ENCODE assay signal across 22 cellular contexts in genomic region chr17:82657926-82658325, GRCh38. TPM values are rescaled to one million over a fixed set of nuclear protein-coding genes. Genes with fewer than 3 reads are reported as not detected.
DNase-seq lines count a peak whose midpoint lies in the region; ATAC-seq, FAIRE-seq and TF ChIP-seq lines count a peak whose summit lies in the region.
"Had no signal": no experiment of that assay in that cellular context is flagged by ENCODE, and none has a peak within 500 bp of the region (broad histone marks: within the 10 kb centered on the region; RNA-seq: fewer than 3 reads in every experiment).

No MANE protein-coding gene starts in this region.

- no peak for TF ChIP-seq RAD21 in HepG2 (CRISPR knock-in tag; IDR thresholded peaks at IDR 0.05)

- POLR2A ChIA-PET in HepG2 (lab: Yijun Ruan, JAX): no interaction called here

- no peak overlapping the region for H3K4me2 ChIP-seq in HepG2 (ENCODE audit: low read depth, low read length)

- no peak for TF ChIP-seq POLR2A in HepG2 (IDR thresholded peaks at IDR 0.05; ENCODE audit: insufficient read depth in 1 of 2, low read depth in 2 of 2, low read length in 2 of 2)

- no peaks in the 10 kb centered on the region for H3K4me1 Mint-ChIP-seq in glutamatergic neuron (ENCODE audit: low read depth, unreplicated experiment)
- H3K4me1 Mint-ChIP-seq in natural killer cell: no peaks in the 10 kb centered on the region
- H3K4me1 Mint-ChIP-seq: CD4-positive, CD25-positive, alpha-beta regulatory T cell; CD8-positive, alpha-beta memory T cell had no signal

- H2AFZ ChIP-seq in HepG2 (ENCODE audit: low read length): no peak overlapping the region
- H2AFZ ChIP-seq: GM23248 had no signal

- intact Hi-C loops in Right ventricle myocardium inferior (cut with DNase I) (no loop called here), cardiac septum (cut with DNase I) (no loop called here), HepG2 (cut with micrococcal nuclease; ENCODE audit: unreplicated experiment) (no loop called here), posterior vena cava (cut with DNase I) (loop anchor here in 1 of 2 donors (1.0 kb wide), 1 partner anchor 25 kb away; no protein-coding TSS in a partner anchor), natural killer cell (cut with micrococcal nuclease) (no loop called here)

- CTCF ChIA-PET in HepG2 (lab: Yijun Ruan, JAX; ENCODE audit: low intra/inter-chr PET ratio, low total read pairs): no interaction called here

- H3K4me3 Mint-ChIP-seq in glutamatergic neuron (ENCODE audit: unreplicated experiment): no peak overlapping the region
- H3K4me3 Mint-ChIP-seq in natural killer cell: no peak overlapping the region
- H3K4me3 Mint-ChIP-seq: CD8-positive, alpha-beta memory T cell; IgD-negative memory B cell had no signal

- no peak for TF ChIP-seq EP300 in HepG2 (IDR thresholded peaks at IDR 0.05; ENCODE audit: low read depth in 2 of 2, low read length in 2 of 2)
- TF ChIP-seq EP300 in HepG2 (CRISPR knock-in tag; IDR thresholded peaks at IDR 0.05; ENCODE audit: borderline replicate concordance): no peak

- ATAC-seq in Right ventricle myocardium inferior (no peak), HepG2 (no peak), natural killer cell (no peak)

- H3K9me3 ChIP-seq in HepG2 (ENCODE audit: low read length): no peaks in the 10 kb centered on the region
- H3K9me3 ChIP-seq: BE2C had no signal

- WGBS in HepG2 (ENCODE audit: low lambda C conversion rate): 95% methylated on average over 18 of the region's 19 CpGs

- TF ChIP-seq CTCF in HepG2 (CRISPR knock-in tag; IDR thresholded peaks at IDR 0.05): no peak
- TF ChIP-seq CTCF in glutamatergic neuron (IDR thresholded peaks at IDR 0.05; ENCODE audit: partially characterized antibody, unreplicated experiment): no peak
- no peak for TF ChIP-seq CTCF in natural killer cell (IDR thresholded peaks at IDR 0.05)

- H3K27ac ChIP-seq in HepG2 (ENCODE audit: extremely low read length, insufficient read depth, low read length): no peak overlapping the region
- H3K27ac ChIP-seq: GM23248 had no signal

- H3K9ac ChIP-seq in HepG2 (ENCODE audit: insufficient read depth, low read depth, low read length): no peak overlapping the region
- H3K9ac ChIP-seq: GM23248 had no signal

- FAIRE-seq in HepG2 (lab: Jason Lieb, UNC): no peak
- FAIRE-seq: D721Med, G401.6, GM12892, GM18507, H54, HTR-8/SVneo had no signal

- peaks cover 31% of the 10 kb centered on the region for H3K4me1 ChIP-seq in HepG2 (ENCODE audit: insufficient read depth, low read length)
- H3K4me1 ChIP-seq: BE2C had no signal

- H3K27me3 ChIP-seq in HepG2 (ENCODE audit: control insufficient read depth in 1 of 2, insufficient read depth in 2 of 2, low read length in 2 of 2): no peaks in the 10 kb centered on the region
- H3K27me3 ChIP-seq: BE2C had no signal

- H3K9me3 Mint-ChIP-seq in glutamatergic neuron (ENCODE audit: unreplicated experiment) (peaks cover 12% of the 10 kb centered on the region), natural killer cell (no peaks in the 10 kb centered on the region)
- H3K9me3 Mint-ChIP-seq: CD4-positive, CD25-positive, alpha-beta regulatory T cell; CD8-positive, alpha-beta memory T cell; IgD-negative memory B cell had no signal

- H3K36me3 Mint-ChIP-seq in glutamatergic neuron (ENCODE audit: unreplicated experiment) (peaks cover 23% of the 10 kb centered on the region), natural killer cell (no peaks in the 10 kb centered on the region)

- DNase-seq in Right ventricle myocardium inferior (ENCODE audit: missing footprints) (peak; percentile 67), cardiac septum (ENCODE audit: low spot score) (no peak), HepG2 (ENCODE audit: low spot score) (no peak), posterior vena cava (ENCODE audit: low spot score) (peak; percentile 71), glutamatergic neuron (no peak), natural killer cell (no peak), NCI-H1694 treated with DMSO at 0.1 percent for 48 hours (lab: John Stamatoyannopoulos, UW) (no peak)
- DNase-seq: 8988T; BE2C; C1 segment of cervical spinal cord; CD4-positive, CD25-positive, alpha-beta regulatory T cell; COR-L47; GM23248; HCEC 1CT had no signal

- in situ Hi-C loops in HepG2 (cut with HindIII; ENCODE audit: extremely low pct_ligation_motif_present, low pct_unique_long_range_greater_than_20kb): no loop called here

- H3K79me2 ChIP-seq in HepG2 (ENCODE audit: insufficient read depth, low read length): no peaks in the 10 kb centered on the region

- H3K27ac Mint-ChIP-seq in glutamatergic neuron (ENCODE audit: unreplicated experiment) (no peak overlapping the region), natural killer cell (no peak overlapping the region)
- H3K27ac Mint-ChIP-seq: CD4-positive, CD25-positive, alpha-beta regulatory T cell had no signal

- no TSS peak for BruUV-seq in HepG2 (replicated peaks; lab: Mats Ljungman, UMichigan)

- H4K20me1 ChIP-seq in HepG2 (ENCODE audit: insufficient read depth, low read length): no peaks in the 10 kb centered on the region

- no peak overlapping the region for H3K4me3 ChIP-seq in HepG2 (replicated peaks in 1 of 3; ENCODE audit: insufficient read depth in 1 of 3, low read depth in 2 of 3, low read length in 3 of 3)
- H3K4me3 ChIP-seq: GM23248 had no signal

- H3K27me3 Mint-ChIP-seq in glutamatergic neuron (ENCODE audit: unreplicated experiment) (peaks cover 8% of the 10 kb centered on the region), natural killer cell (ENCODE audit: low read depth in 2 of 2) (no peaks in the 10 kb centered on the region)
- H3K27me3 Mint-ChIP-seq: CD4-positive, CD25-positive, alpha-beta regulatory T cell; CD8-positive, alpha-beta memory T cell; IgD-negative memory B cell had no signal

- H3K36me3 ChIP-seq in HepG2 (replicated peaks in 1 of 2; ENCODE audit: control insufficient read depth in 1 of 2, insufficient read depth in 2 of 2, low read length in 2 of 2): no peaks in the 10 kb centered on the region
- H3K36me3 ChIP-seq: BE2C had no signal

RNA-seq across cellular contexts. Expression of gene WDR45B, which starts 9.7 kb away (rescaled TPM):
- total RNA-seq in Right ventricle myocardium inferior (38.0 TPM), cardiac septum (45.4 TPM), HepG2 (2016; rRNA removed; fragmentation: Illumina TruSeq; extraction: Trizol) (86.2 and 88.8 TPM in 2 replicates), posterior vena cava (10 to 100 TPM; 49.7 to 56.5 TPM), glutamatergic neuron (ENCODE audit: unreplicated experiment) (60.4 TPM), natural killer cell (100 to 1,000 TPM in 1 of 3 donors, 10 to 100 TPM in 2; 81.8 to 112 (median 94.6) TPM)
- 59.9 and 62.3 TPM in 2 replicates for total RNA-seq in HepG2 (2016; cell fraction: cytosol; rRNA removed; fragmentation: Illumina TruSeq; extraction: Trizol; ENCODE audit: low read depth)
- total RNA-seq in HepG2 (2016; cell fraction: insoluble cytoplasmic fraction; rRNA removed; fragmentation: Illumina TruSeq; extraction: Trizol): 80.2 and 87.6 TPM in 2 replicates
- total RNA-seq in HepG2 (2016; cell fraction: membrane; rRNA removed; fragmentation: Illumina TruSeq; extraction: Trizol): 148 and 149 TPM in 2 replicates
- total RNA-seq in HepG2 (2016; cell fraction: nucleus; rRNA removed; fragmentation: Illumina TruSeq; extraction: Trizol): 45.2 and 55.4 TPM in 2 replicates
- polyA plus RNA-seq in HepG2 (2011; rRNA removed): 153 and 155 TPM in 2 replicates
- 121 and 131 TPM in 2 replicates for polyA plus RNA-seq in HepG2 (2011; cell fraction: cytosol; rRNA removed)
- 186 and 214 TPM in 2 replicates for polyA plus RNA-seq in HepG2 (2011; cell fraction: nucleus; rRNA removed)
- 124 and 164 TPM in 2 replicates for polyA plus RNA-seq in HepG2 (2012)
- 65.9 and 70.7 TPM in 2 replicates for polyA plus RNA-seq in HepG2 (2016; cell fraction: cytosol; fragmentation: Illumina TruSeq; extraction: Trizol; ENCODE audit: low read depth)
- 89.4 and 101 TPM in 2 replicates for polyA plus RNA-seq in HepG2 (2016; cell fraction: insoluble cytoplasmic fraction; fragmentation: Illumina TruSeq; extraction: Trizol; ENCODE audit: low read depth)
- polyA plus RNA-seq in HepG2 (2016; cell fraction: membrane; fragmentation: Illumina TruSeq; extraction: Trizol; ENCODE audit: low read depth): 129 and 138 TPM in 2 replicates
- polyA plus RNA-seq in HepG2 (2016; cell fraction: nucleus; fragmentation: Illumina TruSeq; extraction: Trizol; ENCODE audit: insufficient read depth, low read depth): 81.4 and 81.5 TPM in 2 replicates
- polyA minus RNA-seq in HepG2 (2011; rRNA and poly(A)+ RNA removed; ENCODE audit: low replicate concordance): 68.7 and 113 TPM in 2 replicates
- 60.7 and 64.4 TPM in 2 replicates for polyA minus RNA-seq in HepG2 (2011; cell fraction: cytosol; rRNA and poly(A)+ RNA removed)
- 61.5 and 68.1 TPM in 2 replicates for polyA minus RNA-seq in HepG2 (2011; cell fraction: nucleus; rRNA and poly(A)+ RNA removed)

RNA-seq across cellular contexts. Expression of gene RAB40B, which starts 40.6 kb away (rescaled TPM):
- 19.9 TPM for total RNA-seq in Right ventricle myocardium inferior
- 31.9 TPM for total RNA-seq in cardiac septum
- total RNA-seq in HepG2 (2016; rRNA removed; fragmentation: Illumina TruSeq; extraction: Trizol): 4.4 and 6.2 TPM in 2 replicates
- 8.6 and 11.9 TPM in 2 replicates for total RNA-seq in HepG2 (2016; cell fraction: cytosol; rRNA removed; fragmentation: Illumina TruSeq; extraction: Trizol; ENCODE audit: low read depth)
- 6.2 and 7.4 TPM in 2 replicates for total RNA-seq in HepG2 (2016; cell fraction: insoluble cytoplasmic fraction; rRNA removed; fragmentation: Illumina TruSeq; extraction: Trizol)
- 18.5 and 22.6 TPM in 2 replicates for total RNA-seq in HepG2 (2016; cell fraction: membrane; rRNA removed; fragmentation: Illumina TruSeq; extraction: Trizol)
- 3.7 TPM in 2 replicates for total RNA-seq in HepG2 (2016; cell fraction: nucleus; rRNA removed; fragmentation: Illumina TruSeq; extraction: Trizol)
- polyA plus RNA-seq in HepG2 (2011; rRNA removed): 6.5 and 7.2 TPM in 2 replicates
- 5.7 and 9.9 TPM in 2 replicates for polyA plus RNA-seq in HepG2 (2011; cell fraction: cytosol; rRNA removed)
- 10.8 and 12.6 TPM in 2 replicates for polyA plus RNA-seq in HepG2 (2011; cell fraction: nucleus; rRNA removed)
- polyA plus RNA-seq in HepG2 (2012): 6.2 and 7.3 TPM in 2 replicates
- 25.0 and 26.7 TPM in 2 replicates for polyA plus RNA-seq in HepG2 (2016; cell fraction: cytosol; fragmentation: Illumina TruSeq; extraction: Trizol; ENCODE audit: low read depth)
- 7.0 and 7.6 TPM in 2 replicates for polyA plus RNA-seq in HepG2 (2016; cell fraction: insoluble cytoplasmic fraction; fragmentation: Illumina TruSeq; extraction: Trizol; ENCODE audit: low read depth)
- 27.5 and 28.9 TPM in 2 replicates for polyA plus RNA-seq in HepG2 (2016; cell fraction: membrane; fragmentation: Illumina TruSeq; extraction: Trizol; ENCODE audit: low read depth)
- polyA plus RNA-seq in HepG2 (2016; cell fraction: nucleus; fragmentation: Illumina TruSeq; extraction: Trizol; ENCODE audit: insufficient read depth, low read depth): 8.7 and 12.0 TPM in 2 replicates
- 3.1 and 8.9 TPM in 2 replicates for polyA minus RNA-seq in HepG2 (2011; rRNA and poly(A)+ RNA removed; ENCODE audit: low replicate concordance)
- polyA minus RNA-seq in HepG2 (2011; cell fraction: cytosol; rRNA and poly(A)+ RNA removed): 1.4 and 3.2 TPM in 2 replicates
- polyA minus RNA-seq in HepG2 (2011; cell fraction: nucleus; rRNA and poly(A)+ RNA removed): 2.7 TPM in 2 replicates
- 1 to 10 TPM; 4.2 to 6.3 TPM for total RNA-seq in posterior vena cava
- 14.6 TPM for total RNA-seq in glutamatergic neuron (ENCODE audit: unreplicated experiment)
- total RNA-seq in natural killer cell: 1 to 10 TPM; 3.7 to 7.3 (median 4.0) TPM

RNA-seq across cellular contexts. Expression of gene FN3KRP, which starts 58.6 kb away (rescaled TPM):
- total RNA-seq in Right ventricle myocardium inferior (13.0 TPM), cardiac septum (16.2 TPM), HepG2 (2016; rRNA removed; fragmentation: Illumina TruSeq; extraction: Trizol) (28.2 and 36.1 TPM in 2 replicates), posterior vena cava (10 to 100 TPM; 18.5 to 19.5 TPM), glutamatergic neuron (ENCODE audit: unreplicated experiment) (28.1 TPM), natural killer cell (10 to 100 TPM; 29.4 to 42.3 (median 32.0) TPM)
- total RNA-seq in HepG2 (2016; cell fraction: cytosol; rRNA removed; fragmentation: Illumina TruSeq; extraction: Trizol; ENCODE audit: low read depth): 5.3 and 7.1 TPM in 2 replicates
- 27.6 and 34.8 TPM in 2 replicates for total RNA-seq in HepG2 (2016; cell fraction: insoluble cytoplasmic fraction; rRNA removed; fragmentation: Illumina TruSeq; extraction: Trizol)
- 17.5 and 18.4 TPM in 2 replicates for total RNA-seq in HepG2 (2016; cell fraction: membrane; rRNA removed; fragmentation: Illumina TruSeq; extraction: Trizol)
- total RNA-seq in HepG2 (2016; cell fraction: nucleus; rRNA removed; fragmentation: Illumina TruSeq; extraction: Trizol): 16.5 and 21.0 TPM in 2 replicates
- polyA plus RNA-seq in HepG2 (2011; rRNA removed): 22.1 and 22.4 TPM in 2 replicates
- polyA plus RNA-seq in HepG2 (2011; cell fraction: cytosol; rRNA removed): 17.7 and 18.3 TPM in 2 replicates
- polyA plus RNA-seq in HepG2 (2011; cell fraction: nucleus; rRNA removed): 34.0 and 36.3 TPM in 2 replicates
- polyA plus RNA-seq in HepG2 (2012): 27.4 and 37.9 TPM in 2 replicates
- 6.9 and 7.2 TPM in 2 replicates for polyA plus RNA-seq in HepG2 (2016; cell fraction: cytosol; fragmentation: Illumina TruSeq; extraction: Trizol; ENCODE audit: low read depth)
- 54.4 and 62.2 TPM in 2 replicates for polyA plus RNA-seq in HepG2 (2016; cell fraction: insoluble cytoplasmic fraction; fragmentation: Illumina TruSeq; extraction: Trizol; ENCODE audit: low read depth)
- polyA plus RNA-seq in HepG2 (2016; cell fraction: membrane; fragmentation: Illumina TruSeq; extraction: Trizol; ENCODE audit: low read depth): 14.4 and 14.9 TPM in 2 replicates
- polyA plus RNA-seq in HepG2 (2016; cell fraction: nucleus; fragmentation: Illumina TruSeq; extraction: Trizol; ENCODE audit: insufficient read depth, low read depth): 57.5 and 59.5 TPM in 2 replicates
- polyA minus RNA-seq in HepG2 (2011; rRNA and poly(A)+ RNA removed; ENCODE audit: low replicate concordance): 13.3 and 23.3 TPM in 2 replicates
- 11.0 and 11.2 TPM in 2 replicates for polyA minus RNA-seq in HepG2 (2011; cell fraction: cytosol; rRNA and poly(A)+ RNA removed)
- 9.8 and 12.2 TPM in 2 replicates for polyA minus RNA-seq in HepG2 (2011; cell fraction: nucleus; rRNA and poly(A)+ RNA removed)

Comparison
In these comparisons a context has a peak if more than half of its experiments do, and no peak if none do; other contexts are left out.
1. DNase-seq: peak in Right ventricle myocardium inferior (single experiment) and posterior vena cava (single experiment); none in cardiac septum (single experiment), HepG2 (single experiment), glutamatergic neuron (single experiment), natural killer cell (single experiment) and NCI-H1694 treated with DMSO at 0.1 percent for 48 hours (single experiment).